Comparison of ENCODE assay signal across 9 cellular contexts in the genomic region with DNA sequence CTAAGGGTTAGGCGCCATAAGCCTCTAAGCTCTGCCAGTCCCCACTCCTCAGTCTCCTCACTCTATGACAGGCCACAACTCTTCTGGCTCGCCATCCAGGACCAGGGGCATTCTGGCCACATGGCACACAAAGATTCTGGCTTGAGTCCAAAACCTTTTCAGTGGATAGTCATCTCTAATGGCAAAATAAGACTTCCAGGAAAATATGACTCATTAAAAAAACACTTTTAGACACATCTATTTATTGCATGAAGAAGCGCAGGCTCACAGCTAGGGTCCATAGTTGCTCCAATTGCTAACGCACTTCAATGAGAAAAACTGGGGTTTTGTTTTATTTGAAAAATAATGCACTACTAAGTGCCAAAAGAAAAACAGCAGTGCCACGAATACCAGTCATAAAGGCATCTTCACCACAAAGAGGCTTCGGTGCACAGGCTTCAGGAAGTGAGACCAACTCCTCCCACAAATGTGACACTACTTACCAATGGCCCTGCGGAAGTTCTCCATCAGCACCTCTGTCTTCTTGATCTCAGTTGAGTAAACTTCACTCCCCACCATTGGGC. TPM values are rescaled to one million over a fixed set of nuclear protein-coding genes. Genes with fewer than 3 reads are reported as not detected.
DNase-seq lines count a peak whose midpoint lies in the region; ATAC-seq and TF ChIP-seq lines count a peak whose summit lies in the region.
"Had no signal": no experiment of that assay in that cellular context is flagged by ENCODE, and none has a peak within 500 bp of the region (broad histone marks: within the 10 kb centered on the region; RNA-seq: fewer than 3 reads in every experiment).

No MANE protein-coding gene starts in this region.

- H3K9me3 Mint-ChIP-seq in Caco-2 (ENCODE audit: unreplicated experiment) = no peaks in the 10 kb centered on the region

- H3K27me3 Mint-ChIP-seq in Caco-2 (ENCODE audit: insufficient read depth, unreplicated experiment) = no peaks in the 10 kb centered on the region

- H3K4me1 ChIP-seq in breast epithelium = peaks cover 0 to 8% of the 10 kb centered on the region in 2 donors
- no peaks in the 10 kb centered on the region for H3K4me1 ChIP-seq in Caco-2

- H3K36me3 ChIP-seq in breast epithelium = no peaks in the 10 kb centered on the region
- 0 out of 2 replicates have a peak, but pooled peaks cover 2% of the 10 kb centered on the region for H3K36me3 ChIP-seq in Caco-2 (ENCODE audit: control insufficient read depth, insufficient read depth, low read length)
- H3K36me3 ChIP-seq in WERI-Rb-1 = peaks cover 42% of the 10 kb centered on the region

- H3K27ac ChIP-seq in breast epithelium = peak overlapping the region; percentile 33 to 42
- H3K27ac ChIP-seq in skin epidermis = peak overlapping the region in 13 of 21 experiments; percentile 19 to 84 (median 53)
- H3K27ac ChIP-seq in WERI-Rb-1 = no peak overlapping the region
- H3K27ac ChIP-seq: right lobe of liver had no signal

- H3K9me3 ChIP-seq in breast epithelium (no peaks in the 10 kb centered on the region), Caco-2 (no peaks in the 10 kb centered on the region), WERI-Rb-1 (ENCODE audit: severe bottlenecking) (no peaks in the 10 kb centered on the region)
- H3K9me3 ChIP-seq: right lobe of liver had no signal

- TF ChIP-seq CTCF in breast epithelium (IDR thresholded peaks at IDR 0.05) (no peak), Caco-2 (IDR thresholded peaks at IDR 0.05; ENCODE audit: insufficient read depth in 1 of 2, low read depth in 1 of 2, low read length in 1 of 2, severe bottlenecking in 1 of 2, unreplicated experiment in 1 of 2) (no peak), WERI-Rb-1 (IDR thresholded peaks at IDR 0.05; ENCODE audit: low read depth, low read length) (no peak)

- no peaks in the 10 kb centered on the region for H3K4me1 Mint-ChIP-seq in Caco-2 (ENCODE audit: low read depth, unreplicated experiment)

- H3K4me3 Mint-ChIP-seq in Caco-2 (ENCODE audit: unreplicated experiment) = no peak overlapping the region

- POLR2A ChIA-PET in Caco-2 (lab: Charles Lee) = no interaction called here

- peaks cover 20% of the 10 kb centered on the region for H3K36me3 Mint-ChIP-seq in Caco-2 (ENCODE audit: insufficient read depth, unreplicated experiment)

- no peak overlapping the region for H3K27ac Mint-ChIP-seq in Caco-2 (ENCODE audit: unreplicated experiment)

- TF ChIP-seq POLR2A in breast epithelium (IDR thresholded peaks at IDR 0.05) = no peak

- no TSS peak for BruUV-seq in Caco-2 (replicated peaks; lab: Mats Ljungman, UMichigan)

- CTCF ChIA-PET in Caco-2 (lab: Charles Lee) = no interaction called here

- DNase-seq in NCI-H2227 (lab: John Stamatoyannopoulos, UW; ENCODE audit: unreplicated experiment) (peak; percentile 7), NCI-H2227 treated with DMSO at 0.1 percent for 48 hours (lab: John Stamatoyannopoulos, UW) (no peak), breast epithelium (ENCODE audit: low spot score in 2 of 2) (peak in 1 of 2 donors; percentile 36), Caco-2 (no peak), WERI-Rb-1 (no peak), globus pallidus (ENCODE audit: low spot score) (no peak)

- ATAC-seq in SK-N-SH treated with all-trans-retinoic acid at 6 μM for 48 hours = peak; percentile 88

- intact Hi-C loops in breast epithelium (cut with DNase I; ENCODE audit: low total_unique reads) = no loop called here
- intact Hi-C loops in Caco-2 (cut with micrococcal nuclease; ENCODE audit: unreplicated experiment) = no loop called here

- no peak overlapping the region for H3K4me3 ChIP-seq in breast epithelium
- no peak overlapping the region for H3K4me3 ChIP-seq in skin epidermis
- no peak overlapping the region for H3K4me3 ChIP-seq in Caco-2 (ENCODE audit: low read depth, low read length)
- no peak overlapping the region for H3K4me3 ChIP-seq in WERI-Rb-1 (ENCODE audit: low read depth, low read length)
- H3K4me3 ChIP-seq: right lobe of liver had no signal

- no peaks in the 10 kb centered on the region for H3K27me3 ChIP-seq in breast epithelium
- H3K27me3 ChIP-seq in Caco-2 (replicated peaks; ENCODE audit: control insufficient read depth, insufficient read depth, low read length) = no peaks in the 10 kb centered on the region
- no peaks in the 10 kb centered on the region for H3K27me3 ChIP-seq in WERI-Rb-1 (ENCODE audit: insufficient read depth, low read depth, severe bottlenecking)
- H3K27me3 ChIP-seq: right lobe of liver had no signal

TF ChIP-seq in SK-N-SH treated with all-trans-retinoic acid at 6 μM for 48 hours, 23 proteins besides CTCF, POLR2A, EP300 and RAD21 (continues in another document):
- TF ChIP-seq OSR1 (CRISPR knock-in tag; IDR thresholded peaks at IDR 0.05) (no peak), ISL1 (CRISPR knock-in tag; IDR thresholded peaks at IDR 0.05) (peak; percentile 95), ESRRG (CRISPR knock-in tag; IDR thresholded peaks at IDR 0.05) (no peak), TCF4 (CRISPR knock-in tag; IDR thresholded peaks at IDR 0.05; ENCODE audit: borderline replicate concordance) (0 out of 2 replicates have a peak, but pooled peaks have one; percentile 72), ZNF565 (CRISPR knock-in tag; conservative IDR thresholded peaks at IDR 0.05; ENCODE audit: low read depth) (peak; percentile 17; the same call in 1 of the 2 replicates), GLIS3 (CRISPR knock-in tag; IDR thresholded peaks at IDR 0.05) (0 out of 2 replicates have a peak, but pooled peaks have one; percentile 27), TOX (CRISPR knock-in tag; IDR thresholded peaks at IDR 0.05; ENCODE audit: borderline replicate concordance) (peak; percentile 34; the same call in 1 of the 2 replicates), ZFP3 (CRISPR knock-in tag; IDR thresholded peaks at IDR 0.05) (peak; percentile 42; the same call in 1 of the 2 replicates), RARB (CRISPR knock-in tag; IDR thresholded peaks at IDR 0.05) (no peak), CSDC2 (CRISPR knock-in tag; IDR thresholded peaks at IDR 0.05) (0 out of 2 replicates have a peak, but pooled peaks have one; percentile 75), BACH2 (CRISPR knock-in tag; IDR thresholded peaks at IDR 0.05; ENCODE audit: borderline replicate concordance) (no peak), ZC3H10 (CRISPR knock-in tag; IDR thresholded peaks at IDR 0.05) (no peak), SNAI2 (CRISPR knock-in tag; IDR thresholded peaks at IDR 0.05) (peak; percentile 43; the same call in 1 of the 2 replicates)
- TF ChIP-seq, protein P1, sequence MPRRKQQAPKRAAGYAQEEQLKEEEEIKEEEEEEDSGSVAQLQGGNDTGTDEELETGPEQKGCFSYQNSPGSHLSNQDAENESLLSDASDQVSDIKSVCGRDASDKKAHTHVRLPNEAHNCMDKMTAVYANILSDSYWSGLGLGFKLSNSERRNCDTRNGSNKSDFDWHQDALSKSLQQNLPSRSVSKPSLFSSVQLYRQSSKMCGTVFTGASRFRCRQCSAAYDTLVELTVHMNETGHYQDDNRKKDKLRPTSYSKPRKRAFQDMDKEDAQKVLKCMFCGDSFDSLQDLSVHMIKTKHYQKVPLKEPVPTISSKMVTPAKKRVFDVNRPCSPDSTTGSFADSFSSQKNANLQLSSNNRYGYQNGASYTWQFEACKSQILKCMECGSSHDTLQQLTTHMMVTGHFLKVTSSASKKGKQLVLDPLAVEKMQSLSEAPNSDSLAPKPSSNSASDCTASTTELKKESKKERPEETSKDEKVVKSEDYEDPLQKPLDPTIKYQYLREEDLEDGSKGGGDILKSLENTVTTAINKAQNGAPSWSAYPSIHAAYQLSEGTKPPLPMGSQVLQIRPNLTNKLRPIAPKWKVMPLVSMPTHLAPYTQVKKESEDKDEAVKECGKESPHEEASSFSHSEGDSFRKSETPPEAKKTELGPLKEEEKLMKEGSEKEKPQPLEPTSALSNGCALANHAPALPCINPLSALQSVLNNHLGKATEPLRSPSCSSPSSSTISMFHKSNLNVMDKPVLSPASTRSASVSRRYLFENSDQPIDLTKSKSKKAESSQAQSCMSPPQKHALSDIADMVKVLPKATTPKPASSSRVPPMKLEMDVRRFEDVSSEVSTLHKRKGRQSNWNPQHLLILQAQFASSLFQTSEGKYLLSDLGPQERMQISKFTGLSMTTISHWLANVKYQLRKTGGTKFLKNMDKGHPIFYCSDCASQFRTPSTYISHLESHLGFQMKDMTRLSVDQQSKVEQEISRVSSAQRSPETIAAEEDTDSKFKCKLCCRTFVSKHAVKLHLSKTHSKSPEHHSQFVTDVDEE (CRISPR knock-in tag; IDR thresholded peaks at IDR 0.05) = peak; percentile 86
- TF ChIP-seq, protein P2, sequence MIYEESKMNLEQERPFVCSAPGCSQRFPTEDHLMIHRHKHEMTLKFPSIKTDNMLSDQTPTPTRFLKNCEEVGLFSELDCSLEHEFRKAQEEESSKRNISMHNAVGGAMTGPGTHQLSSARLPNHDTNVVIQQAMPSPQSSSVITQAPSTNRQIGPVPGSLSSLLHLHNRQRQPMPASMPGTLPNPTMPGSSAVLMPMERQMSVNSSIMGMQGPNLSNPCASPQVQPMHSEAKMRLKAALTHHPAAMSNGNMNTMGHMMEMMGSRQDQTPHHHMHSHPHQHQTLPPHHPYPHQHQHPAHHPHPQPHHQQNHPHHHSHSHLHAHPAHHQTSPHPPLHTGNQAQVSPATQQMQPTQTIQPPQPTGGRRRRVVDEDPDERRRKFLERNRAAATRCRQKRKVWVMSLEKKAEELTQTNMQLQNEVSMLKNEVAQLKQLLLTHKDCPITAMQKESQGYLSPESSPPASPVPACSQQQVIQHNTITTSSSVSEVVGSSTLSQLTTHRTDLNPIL (CRISPR knock-in tag; IDR thresholded peaks at IDR 0.05; ENCODE audit: low read depth) = peak; percentile 96
- TF ChIP-seq, protein P3, sequence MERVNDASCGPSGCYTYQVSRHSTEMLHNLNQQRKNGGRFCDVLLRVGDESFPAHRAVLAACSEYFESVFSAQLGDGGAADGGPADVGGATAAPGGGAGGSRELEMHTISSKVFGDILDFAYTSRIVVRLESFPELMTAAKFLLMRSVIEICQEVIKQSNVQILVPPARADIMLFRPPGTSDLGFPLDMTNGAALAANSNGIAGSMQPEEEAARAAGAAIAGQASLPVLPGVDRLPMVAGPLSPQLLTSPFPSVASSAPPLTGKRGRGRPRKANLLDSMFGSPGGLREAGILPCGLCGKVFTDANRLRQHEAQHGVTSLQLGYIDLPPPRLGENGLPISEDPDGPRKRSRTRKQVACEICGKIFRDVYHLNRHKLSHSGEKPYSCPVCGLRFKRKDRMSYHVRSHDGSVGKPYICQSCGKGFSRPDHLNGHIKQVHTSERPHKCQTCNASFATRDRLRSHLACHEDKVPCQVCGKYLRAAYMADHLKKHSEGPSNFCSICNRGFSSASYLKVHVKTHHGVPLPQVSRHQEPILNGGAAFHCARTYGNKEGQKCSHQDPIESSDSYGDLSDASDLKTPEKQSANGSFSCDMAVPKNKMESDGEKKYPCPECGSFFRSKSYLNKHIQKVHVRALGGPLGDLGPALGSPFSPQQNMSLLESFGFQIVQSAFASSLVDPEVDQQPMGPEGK (CRISPR knock-in tag; IDR thresholded peaks at IDR 0.05; ENCODE audit: borderline replicate concordance) = no peak

RNA-seq across cellular contexts. Expression of a gene that starts 11.1 kb away (rescaled TPM):
- total RNA-seq in breast epithelium (10 to 100 TPM; 17.8 to 50.5 (median 36.0) TPM), Caco-2 (2022) (53.3 and 56.4 TPM in 2 replicates)

RNA-seq across cellular contexts. Expression of a gene that starts 40.8 kb away (rescaled TPM):
- total RNA-seq in breast epithelium (10 to 100 TPM; 13.9 to 28.2 (median 19.8) TPM), Caco-2 (2022) (13.8 and 14.0 TPM in 2 replicates)
